ENCODE assay signal across 19 cellular contexts in genomic region chr22:20018001-20018400, GRCh38. TPM values are rescaled to one million over a fixed set of nuclear protein-coding genes. Genes with fewer than 3 reads are reported as not detected.
DNase-seq lines count a peak whose midpoint lies in the region; TF ChIP-seq lines count a peak whose summit lies in the region.
"Had no signal": no experiment of that assay in that cellular context is flagged by ENCODE, and none has a peak within 500 bp of the region (broad histone marks: within the 10 kb centered on the region; RNA-seq: fewer than 3 reads in every experiment).

No MANE protein-coding gene starts in this region.

- H3K4me1 ChIP-seq in smooth muscle cell (ENCODE audit: low read depth) = peaks cover 8% of the 10 kb centered on the region

- peaks cover 17% of the 10 kb centered on the region for H3K4me1 Mint-ChIP-seq in T-helper 1 cell treated with Interleukin-12 subunit alpha and Interleukin-12 subunit beta and Interleukin-4 antibody, amounts not matched to agents 30 μg/mL and 1 μg/mL, for 36 hours (ENCODE audit: low read depth)
- H3K4me1 Mint-ChIP-seq in IgD-negative memory B cell (peaks cover 12 to 20% (median 19%) of the 10 kb centered on the region in 3 donors), brain (peaks cover 47% of the 10 kb centered on the region), nephron (peaks cover 13% of the 10 kb centered on the region)

- WGBS in smooth muscle cell (ENCODE audit: low lambda C conversion rate) = 86% methylated on average over 5 of the region's 5 CpGs

- no peaks in the 10 kb centered on the region for H3K9me3 Mint-ChIP-seq in T-helper 1 cell treated with Interleukin-12 subunit alpha and Interleukin-12 subunit beta and Interleukin-4 antibody, amounts not matched to agents 30 μg/mL and 1 μg/mL, for 36 hours
- no peaks in the 10 kb centered on the region for H3K9me3 Mint-ChIP-seq in IgD-negative memory B cell
- H3K9me3 Mint-ChIP-seq in brain = peaks cover 0 to 6% (median 0%) of the 10 kb centered on the region in 5 experiments
- H3K9me3 Mint-ChIP-seq in nephron = no peaks in the 10 kb centered on the region
- H3K9me3 Mint-ChIP-seq: HFFc6 had no signal

- H3K27ac Mint-ChIP-seq in T-helper 1 cell treated with Interleukin-12 subunit alpha and Interleukin-12 subunit beta and Interleukin-4 antibody, amounts not matched to agents 30 μg/mL and 1 μg/mL, for 36 hours = no peak overlapping the region
- peak overlapping the region in 1 of 3 donors; percentile 23 for H3K27ac Mint-ChIP-seq in IgD-negative memory B cell
- H3K27ac Mint-ChIP-seq in brain = peak overlapping the region in 1 of 5 experiments; percentile 21
- H3K27ac Mint-ChIP-seq in nephron = no peak overlapping the region
- H3K27ac Mint-ChIP-seq: HFFc6 had no signal

- no peak overlapping the region for H3K4me3 ChIP-seq in smooth muscle cell

- TF ChIP-seq CTCF in brain (conservative IDR thresholded peaks at IDR 0.05) = no peak
- no peak for TF ChIP-seq CTCF in nephron (IDR thresholded peaks at IDR 0.05; ENCODE audit: unreplicated experiment in 3 of 3)
- TF ChIP-seq CTCF in smooth muscle cell (IDR thresholded peaks at IDR 0.05; ENCODE audit: borderline replicate concordance, insufficient read depth, poor library complexity, severe bottlenecking) = no peak

- peaks cover 25% of the 10 kb centered on the region for H3K27me3 Mint-ChIP-seq in T-helper 1 cell treated with Interleukin-12 subunit alpha and Interleukin-12 subunit beta and Interleukin-4 antibody, amounts not matched to agents 30 μg/mL and 1 μg/mL, for 36 hours (ENCODE audit: low read depth)
- H3K27me3 Mint-ChIP-seq in IgD-negative memory B cell (no peaks in the 10 kb centered on the region), brain (peaks cover 43% of the 10 kb centered on the region), nephron (ENCODE audit: low read depth) (peaks cover 64% of the 10 kb centered on the region)

- no peak for DNase-seq in T-helper 1 cell
- DNase-seq in EL = no peak
- DNase-seq in NCI-H1048 (lab: John Stamatoyannopoulos, UW) = no peak
- DNase-seq in smooth muscle cell (lab: John Stamatoyannopoulos, UW; ENCODE audit: unreplicated experiment) = no peak
- DNase-seq: activated CD8-positive, alpha-beta memory T cell treated with anti-CD3 and anti-CD28 coated beads for 24 hours; brain microvascular endothelial cell; dermis blood vessel endothelial cell; DMS53; HFFc6; Karpas-422; left ventricle myocardium inferior; NCI-H2171; NCI-H82; stimulated activated CD4-positive, alpha-beta T cell treated with anti-CD3 and anti-CD28 coated beads, Interleukin-12 subunit alpha, Interleukin-12 subunit beta, amount 100 ng/mL, for 4 hours; trophoblast cell had no signal

- H3K79me2 ChIP-seq in smooth muscle cell (ENCODE audit: low read depth) = no peaks in the 10 kb centered on the region

- H3F3A ChIP-seq in smooth muscle cell (ENCODE audit: low read depth) = no peaks in the 10 kb centered on the region

- no peak overlapping the region for H3K9ac ChIP-seq in smooth muscle cell (ENCODE audit: low read depth)

- no peaks in the 10 kb centered on the region for H3K9me3 ChIP-seq in smooth muscle cell (replicated peaks; ENCODE audit: low read depth)
- H3K9me3 ChIP-seq: left ventricle myocardium inferior had no signal

- H3K4me2 ChIP-seq in smooth muscle cell = no peak overlapping the region

- H3K27ac ChIP-seq in smooth muscle cell (ENCODE audit: low read depth) = no peak overlapping the region
- H3K27ac ChIP-seq: brain microvascular endothelial cell, left ventricle myocardium inferior had no signal

- no peak overlapping the region for H2AFZ ChIP-seq in smooth muscle cell (ENCODE audit: low read depth)

- H3K36me3 Mint-ChIP-seq in T-helper 1 cell treated with Interleukin-12 subunit alpha and Interleukin-12 subunit beta and Interleukin-4 antibody, amounts not matched to agents 30 μg/mL and 1 μg/mL, for 36 hours (ENCODE audit: low read depth) = no peaks in the 10 kb centered on the region
- H3K36me3 Mint-ChIP-seq in IgD-negative memory B cell (no peaks in the 10 kb centered on the region), brain (no peaks in the 10 kb centered on the region), nephron (ENCODE audit: low read depth) (no peaks in the 10 kb centered on the region)

- H4K20me1 ChIP-seq in smooth muscle cell (ENCODE audit: low read depth) = peaks cover 11% of the 10 kb centered on the region

- H3K27me3 ChIP-seq in smooth muscle cell (ENCODE audit: low read depth) = peaks cover 41% of the 10 kb centered on the region

- no peaks in the 10 kb centered on the region for H3K36me3 ChIP-seq in smooth muscle cell (ENCODE audit: low read depth)
- H3K36me3 ChIP-seq: brain microvascular endothelial cell, left ventricle myocardium inferior had no signal

- H3K4me3 Mint-ChIP-seq in T-helper 1 cell treated with Interleukin-12 subunit alpha and Interleukin-12 subunit beta and Interleukin-4 antibody, amounts not matched to agents 30 μg/mL and 1 μg/mL, for 36 hours = peak overlapping the region; percentile 71
- H3K4me3 Mint-ChIP-seq in IgD-negative memory B cell = peak overlapping the region; percentile 83 to 95 (median 86)
- H3K4me3 Mint-ChIP-seq in brain = peak overlapping the region; percentile 89 to 95 (median 93)
- H3K4me3 Mint-ChIP-seq in nephron = peak overlapping the region; percentile 83 to 90 (median 89)

RNA-seq across cellular contexts. Expression of gene ARVCF, which starts 1.4 kb away (rescaled TPM):
- polyA plus RNA-seq in IgD-negative memory B cell (0.16 TPM), brain (ENCODE audit: insufficient read depth, low read depth, low replicate concordance) (43.9 TPM), smooth muscle cell (5.4 and 11.1 TPM in 2 replicates)
- 7.1 and 10.6 TPM in 2 replicates for total RNA-seq in smooth muscle cell

RNA-seq across cellular contexts. Expression of gene TANGO2, which starts 2.9 kb away (rescaled TPM):
- polyA plus RNA-seq in IgD-negative memory B cell (44.5 TPM), brain (ENCODE audit: insufficient read depth, low read depth, low replicate concordance) (22.2 TPM), smooth muscle cell (14.7 and 20.4 TPM in 2 replicates)
- total RNA-seq in smooth muscle cell = 10.8 and 13.1 TPM in 2 replicates
